Comparison of ENCODE assay signal across 10 cellular contexts in the genomic region with DNA sequence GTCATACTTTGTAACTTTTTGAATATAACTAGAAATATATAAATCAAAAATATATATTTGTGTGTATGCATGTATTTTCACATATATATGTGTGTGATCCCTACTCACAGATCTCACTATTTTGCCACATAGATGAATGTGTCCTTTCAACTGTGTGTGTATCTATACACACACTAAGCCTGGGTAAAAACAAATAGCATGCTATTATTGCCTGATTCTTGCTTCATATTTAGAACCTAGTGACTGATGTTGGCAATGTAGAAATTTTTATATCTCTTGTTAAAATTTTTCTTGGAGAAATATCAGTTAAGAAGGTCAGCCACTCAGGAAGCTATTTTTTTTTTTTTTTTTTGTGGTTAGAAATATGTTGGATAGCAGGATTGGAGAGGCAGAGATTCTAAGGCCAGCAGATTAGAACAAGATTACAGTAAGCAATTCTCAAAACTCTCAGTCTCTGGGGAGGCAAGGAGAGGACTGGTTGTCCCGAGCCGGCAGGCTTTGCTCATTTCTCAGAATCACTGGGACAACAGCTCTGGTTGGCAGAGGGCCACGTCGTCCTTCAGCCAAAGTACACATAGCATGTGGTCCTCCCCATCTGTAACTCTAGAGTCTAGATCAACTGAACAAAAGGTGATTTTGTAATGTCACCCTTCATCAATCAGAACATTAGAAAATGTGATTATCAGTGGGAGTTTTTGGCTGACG. TPM values are rescaled to one million over a fixed set of nuclear protein-coding genes. Genes with fewer than 3 reads are reported as not detected.
DNase-seq lines count a peak whose midpoint lies in the region; ATAC-seq and TF ChIP-seq lines count a peak whose summit lies in the region.
"Had no signal": no experiment of that assay in that cellular context is flagged by ENCODE, and none has a peak within 500 bp of the region (broad histone marks: within the 10 kb centered on the region; RNA-seq: fewer than 3 reads in every experiment).

No MANE protein-coding gene starts in this region.

- ATAC-seq in GM18511 (IDR thresholded peaks at IDR 0.05; ENCODE audit: unreplicated experiment): no peak
- ATAC-seq in stimulated activated memory B cell treated with anti-CD40 and anti-IgM and Interleukin-4, amounts not matched to agents 10 μg/mL and 1 μg/mL and 100 μg/mL, for 72 hours: no peak

- no peak overlapping the region for H3K4me3 Mint-ChIP-seq in stimulated activated memory B cell treated with anti-CD40 and anti-IgM and Interleukin-4, amounts not matched to agents 10 μg/mL and 1 μg/mL and 100 μg/mL, for 72 hours

- no peak overlapping the region for H3K27ac Mint-ChIP-seq in stimulated activated memory B cell treated with anti-CD40 and anti-IgM and Interleukin-4, amounts not matched to agents 10 μg/mL and 1 μg/mL and 100 μg/mL, for 72 hours

- in situ Hi-C loops in astrocyte of the cerebellum (cut with HindIII; ENCODE audit: low sequenced_read_pairs): no loop called here

- DNase-seq in H4 (ENCODE audit: low spot score) (peak; percentile 74), astrocyte of the cerebellum (ENCODE audit: low read depth) (peak; percentile 96), hepatic stellate cell (ENCODE audit: low spot score) (peak; percentile 21), skeletal muscle cell (ENCODE audit: low read depth) (peak; percentile 81), dedifferentiated amniotic fluid mesenchymal stem cell (ENCODE audit: extremely low spot score) (no peak)
- no peak for DNase-seq in activated T-cell treated with anti-CD3 and anti-CD28 coated beads, Interleukin-2, amount 50 U/mL, for 48 hours
- DNase-seq: stimulated activated CD4-positive, alpha-beta T cell treated with anti-CD3 and anti-CD28 coated beads, Interleukin-12 subunit alpha, Interleukin-12 subunit beta, amount 100 ng/mL, for 4 hours had no signal

- no peak for TF ChIP-seq CTCF in astrocyte of the cerebellum (IDR thresholded peaks at IDR 0.05; ENCODE audit: low read depth, low read length, missing control alignments)

- no peak overlapping the region for H3K4me3 ChIP-seq in astrocyte of the cerebellum (ENCODE audit: low read depth, low read length)
- H3K4me3 ChIP-seq in skeletal muscle cell (ENCODE audit: low read depth, low read length): no peak overlapping the region

- H3K4me1 Mint-ChIP-seq in stimulated activated memory B cell treated with anti-CD40 and anti-IgM and Interleukin-4, amounts not matched to agents 10 μg/mL and 1 μg/mL and 100 μg/mL, for 72 hours: no peaks in the 10 kb centered on the region

- H3K36me3 Mint-ChIP-seq in stimulated activated memory B cell treated with anti-CD40 and anti-IgM and Interleukin-4, amounts not matched to agents 10 μg/mL and 1 μg/mL and 100 μg/mL, for 72 hours: no peaks in the 10 kb centered on the region

- no peaks in the 10 kb centered on the region for H3K27me3 Mint-ChIP-seq in stimulated activated memory B cell treated with anti-CD40 and anti-IgM and Interleukin-4, amounts not matched to agents 10 μg/mL and 1 μg/mL and 100 μg/mL, for 72 hours

- H3K9me3 Mint-ChIP-seq in stimulated activated memory B cell treated with anti-CD40 and anti-IgM and Interleukin-4, amounts not matched to agents 10 μg/mL and 1 μg/mL and 100 μg/mL, for 72 hours: peaks cover 6% of the 10 kb centered on the region

RNA-seq across cellular contexts. Expression of gene C6, which starts 19.7 kb away (rescaled TPM):
- not detected in 2 replicates for total RNA-seq in H4 (2014; rRNA removed; shearing (Covaris generic))
- total RNA-seq: Daoy had no signal

Comparison
In these comparisons a context has a peak if more than half of its experiments do, and no peak if none do; other contexts are left out.
1. DNase-seq: peak in H4 (single experiment), astrocyte of the cerebellum (single experiment), hepatic stellate cell (single experiment) and skeletal muscle cell (single experiment); none in activated T-cell treated with anti-CD3 and anti-CD28 coated beads, Interleukin-2, amount 50 U/mL, for 48 hours (0 of 2) and dedifferentiated amniotic fluid mesenchymal stem cell (single experiment).